In genomic region chr4:134326866-134327265, GRCh38 we compare ENCODE assay signal across 18 cellular contexts.
A peak's percentile ranks its signal among the peaks of the same experiment; 100 is the strongest.
DNase-seq lines count a peak whose midpoint lies in the region; ATAC-seq, FAIRE-seq and TF ChIP-seq lines count a peak whose summit lies in the region.
"Had no signal": no experiment of that assay in that cellular context is flagged by ENCODE, and none has a peak within 500 bp of the region (broad histone marks: within the 10 kb centered on the region; RNA-seq: fewer than 3 reads in every experiment).

No MANE protein-coding gene starts in this region.

- no peak for TF ChIP-seq RAD21 in K562 (CRISPR knock-in tag; conservative IDR thresholded peaks at IDR 0.05 in 1 of 2, IDR thresholded peaks at IDR 0.05 in 1 of 2)

- H2AFZ ChIP-seq in K562 (ENCODE audit: low read depth, low read length): peak overlapping the region; percentile 86

- 2% methylated on average over 16 of the region's 16 CpGs for WGBS in K562 (ENCODE audit: insufficient coverage, low coverage, missing lambda C conversion rate)
- WGBS in sigmoid colon, 2 donors: 95% methylated on average over 16 of the region's 16 CpGs

- peak overlapping the region; percentile 75 for H3K27ac ChIP-seq in K562 (ENCODE audit: extremely low read depth, low read depth, low read length)
- H3K27ac ChIP-seq in sigmoid colon: no peak overlapping the region
- H3K27ac ChIP-seq: BLaER1 had no signal

- FAIRE-seq in K562 (lab: Jason Lieb, UNC): no peak
- FAIRE-seq: GM12891, H1, HepG2, HTR-8/SVneo had no signal

- TF ChIP-seq EP300 in K562 (IDR thresholded peaks at IDR 0.05; ENCODE audit: low read length): no peak
- no peak for TF ChIP-seq EP300 in sigmoid colon (IDR thresholded peaks at IDR 0.05)

- CTCF ChIA-PET in K562 (lab: Yijun Ruan, JAX; ENCODE audit: low intra/inter-chr PET ratio): no interaction called here

- H3K27me3 ChIP-seq in K562 (ENCODE audit: control insufficient read depth in 2 of 2, insufficient read depth in 2 of 2, low read length in 2 of 2) (no peaks in the 10 kb centered on the region), sigmoid colon (no peaks in the 10 kb centered on the region)
- H3K27me3 ChIP-seq: BLaER1 had no signal

- in situ Hi-C loops in K562 (cut with MboI): no loop called here

- ATAC-seq in K562 (peak; percentile 43), GM21717 (IDR thresholded peaks at IDR 0.05; ENCODE audit: unreplicated experiment) (no peak), GM21529 (IDR thresholded peaks at IDR 0.05; ENCODE audit: unreplicated experiment) (no peak)
- ATAC-seq: HepG2 had no signal

- H3K9ac ChIP-seq in K562 (ENCODE audit: insufficient read depth in 1 of 2, low read depth in 2 of 2, low read length in 2 of 2): peak overlapping the region; percentile 59 to 90
- H3K9ac ChIP-seq: BLaER1 had no signal

- H3K4me2 ChIP-seq in K562 (ENCODE audit: insufficient read depth, low read length): peak overlapping the region; percentile 85
- H3K4me2 ChIP-seq: BLaER1 had no signal

- H3K4me1 ChIP-seq in K562 (replicated peaks in 1 of 2; ENCODE audit: control insufficient read depth in 2 of 2, insufficient read depth in 2 of 2, low read length in 2 of 2) (peaks cover 0 to 4% of the 10 kb centered on the region in 2 experiments; a peak in 1 of 5 replicates), sigmoid colon (no peaks in the 10 kb centered on the region)
- H3K4me1 ChIP-seq: BLaER1 had no signal

- H3K9me1 ChIP-seq in K562 (ENCODE audit: control insufficient read depth, insufficient read depth, low read length): no peaks in the 10 kb centered on the region

- H3K4me3 ChIP-seq in K562 (peak overlapping the region; percentile 50), sigmoid colon (no peak overlapping the region)
- H3K4me3 ChIP-seq: BLaER1 had no signal

- H3K9me3 ChIP-seq in K562 (replicated peaks; ENCODE audit: control insufficient read depth, insufficient read depth, low read depth, low read length): no peaks in the 10 kb centered on the region
- H3K9me3 ChIP-seq in sigmoid colon: no peaks in the 10 kb centered on the region

- H3K79me2 ChIP-seq in K562 (ENCODE audit: control insufficient read depth, insufficient read depth, low read length): peaks cover 96% of the 10 kb centered on the region

- no peaks in the 10 kb centered on the region for H4K20me1 ChIP-seq in K562 (replicated peaks; ENCODE audit: control insufficient read depth, insufficient read depth, low read length)
- H4K20me1 ChIP-seq: BLaER1 had no signal

- peak; percentile 2 to 23 for DNase-seq in SHP77 (lab: John Stamatoyannopoulos, UW)
- DNase-seq in SHP77 treated with DMSO at 0.1 percent for 48 hours (lab: John Stamatoyannopoulos, UW): no peak
- DNase-seq in NCI-H510A (lab: John Stamatoyannopoulos, UW): peak; percentile 23
- DNase-seq in K562 (ENCODE audit: extremely low read depth in 1 of 4, low spot score in 3 of 4): peak in 3 of 4 experiments; percentile 8 to 48 (median 10)
- no peak for DNase-seq in sigmoid colon
- DNase-seq: 8988T, AML-193, DMS53, HCEC 1CT, HFFc6, KBM-7 had no signal

- BruUV-seq in K562 (replicated peaks; lab: Mats Ljungman, UMichigan): TSS peak; percentile 65

- POLR2A ChIA-PET in K562 (lab: Yijun Ruan, JAX): interaction anchor here (0.7 kb wide), 1 partner anchor 23 kb away, joined by 4 read pairs; no protein-coding TSS in a partner anchor

- TF ChIP-seq CTCF in K562 (IDR thresholded peaks at IDR 0.05 in 2 of 3, conservative IDR thresholded peaks at IDR 0.05 in 1 of 3; ENCODE audit: insufficient read depth in 2 of 3, low read depth in 1 of 3, low read length in 3 of 3): no peak
- TF ChIP-seq CTCF in sigmoid colon (IDR thresholded peaks at IDR 0.05): no peak

- H3K36me3 ChIP-seq in K562 (ENCODE audit: control insufficient read depth, insufficient read depth, low read length): no peaks in the 10 kb centered on the region
- H3K36me3 ChIP-seq in sigmoid colon: no peaks in the 10 kb centered on the region
- H3K36me3 ChIP-seq: BLaER1 had no signal

- no peak for TF ChIP-seq POLR2A in K562 (conservative IDR thresholded peaks at IDR 0.05)
- TF ChIP-seq POLR2A in sigmoid colon (IDR thresholded peaks at IDR 0.05): no peak

- intact Hi-C loops in K562 (cut with micrococcal nuclease) (loop anchor here (5.0 kb wide), 1 partner anchor 125 kb away; the partner anchor contains the start of gene PABPC4L), sigmoid colon (cut with DNase I) (no loop called here)

TF ChIP-seq in K562, 482 proteins besides CTCF, POLR2A, EP300 and RAD21:
- TF ChIP-seq KDM1A (IDR thresholded peaks at IDR 0.05) (no peak), SPI1 (IDR thresholded peaks at IDR 0.05; ENCODE audit: borderline replicate concordance, low read depth, low read length) (peak; percentile 58; the same call in 1 of the 2 replicates), POLR2G (IDR thresholded peaks at IDR 0.05; ENCODE audit: low read depth, low read length) (0 out of 2 replicates have a peak, but pooled peaks have one; percentile 48), MCM5 (IDR thresholded peaks at IDR 0.05; ENCODE audit: low read depth) (no peak)

Comparison
In these comparisons a context has a peak if more than half of its experiments do, and no peak if none do; other contexts are left out.
1. DNase-seq: peak in SHP77 (2 of 2), NCI-H510A (single experiment) and K562 (3 of 4); none in SHP77 treated with DMSO at 0.1 percent for 48 hours (single experiment) and sigmoid colon (single experiment).